22 cellular contexts compared by ENCODE assay signal in the genomic region with DNA sequence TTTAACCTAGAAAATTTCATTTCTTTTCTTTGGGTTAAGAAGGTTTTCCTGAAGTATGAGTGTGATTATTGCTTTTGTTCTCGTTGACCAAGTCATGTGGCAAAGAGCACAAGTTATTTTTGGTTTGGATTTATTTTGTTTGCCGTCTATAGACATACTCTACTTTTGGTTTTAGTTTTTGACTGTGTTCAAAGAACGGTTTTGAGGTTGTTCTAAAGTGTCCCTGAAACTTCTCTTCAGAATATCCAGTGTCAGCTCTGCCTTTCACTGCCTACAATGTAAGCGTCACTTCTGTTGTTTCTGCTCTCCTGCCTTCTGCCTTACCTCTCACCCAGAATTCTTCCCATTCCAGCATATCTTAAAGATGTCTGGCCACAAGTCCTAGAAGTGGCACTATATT.
DNase-seq lines count a peak whose midpoint lies in the region; ATAC-seq and TF ChIP-seq lines count a peak whose summit lies in the region.
"Had no signal": no experiment of that assay in that cellular context is flagged by ENCODE, and none has a peak within 500 bp of the region (broad histone marks: within the 10 kb centered on the region; RNA-seq: fewer than 3 reads in every experiment).

No MANE protein-coding gene starts in this region.

- peak overlapping the region; percentile 1; the same call in 1 of the 2 replicates for H3K4me3 ChIP-seq in MM.1S (ENCODE audit: low read length)
- H3K4me3 ChIP-seq in SU-DHL-6 (ENCODE audit: insufficient read depth, low read length, poor library complexity, severe bottlenecking), result no peak overlapping the region
- H3K4me3 ChIP-seq in trophoblast cell (ENCODE audit: low read depth, low read length), result no peak overlapping the region
- H3K4me3 ChIP-seq: BLaER1 had no signal

- H3K4me1 ChIP-seq in MM.1S (ENCODE audit: low read length) (0 out of 2 replicates have a peak, but pooled peaks cover 7% of the 10 kb centered on the region), trophoblast cell (ENCODE audit: control insufficient read depth in 1 of 2, insufficient read depth in 2 of 2, low read length in 2 of 2) (peaks cover 0 to 5% of the 10 kb centered on the region in 2 experiments)
- H3K4me1 ChIP-seq: BE2C, BLaER1 had no signal

- no peak overlapping the region for H2BK120ac ChIP-seq in trophoblast cell (ENCODE audit: insufficient read depth, low read length, poor library complexity)

- ATAC-seq in HG02759 (IDR thresholded peaks at IDR 0.05; ENCODE audit: unreplicated experiment), result no peak
- ATAC-seq in GM21526 (IDR thresholded peaks at IDR 0.05; ENCODE audit: low FRiP score, unreplicated experiment), result no peak

- peak overlapping the region; percentile 41; the same call in 1 of the 2 replicates for H3K27ac ChIP-seq in MM.1S (ENCODE audit: low read length)
- no peak overlapping the region for H3K27ac ChIP-seq in SU-DHL-6 (ENCODE audit: low read depth, low read length)
- H3K27ac ChIP-seq in trophoblast cell (ENCODE audit: low read depth, low read length), result peak overlapping the region; percentile 10
- H3K27ac ChIP-seq: BLaER1 had no signal

- no peak overlapping the region for H4K8ac ChIP-seq in trophoblast cell (ENCODE audit: low read depth, low read length)

- H3F3A ChIP-seq in MM.1S (ENCODE audit: insufficient read depth, low read length), result 0 out of 2 replicates have a peak, but pooled peaks cover 5% of the 10 kb centered on the region
- H3F3A ChIP-seq in SU-DHL-6 (ENCODE audit: insufficient read depth), result no peaks in the 10 kb centered on the region

- peaks cover 6% of the 10 kb centered on the region for H3K9me3 Mint-ChIP-seq in chondrocyte (ENCODE audit: low read depth)

- H3K4ac ChIP-seq in trophoblast cell (ENCODE audit: low read depth, low read length), result no peak overlapping the region

- H2AFZ ChIP-seq in MM.1S (ENCODE audit: low read length) (no peak overlapping the region), SU-DHL-6 (ENCODE audit: low read depth, low read length, severe bottlenecking) (peak overlapping the region; percentile 5), trophoblast cell (ENCODE audit: insufficient read depth, low read length, poor library complexity) (no peak overlapping the region)

- no peaks in the 10 kb centered on the region for H3K79me2 ChIP-seq in MM.1S (ENCODE audit: low read length)
- no peaks in the 10 kb centered on the region for H3K79me2 ChIP-seq in SU-DHL-6 (ENCODE audit: insufficient read depth, low read length)
- H3K79me2 ChIP-seq in trophoblast cell (ENCODE audit: control insufficient read depth, insufficient read depth, low read length, poor library complexity), result no peaks in the 10 kb centered on the region

- no peak overlapping the region for H3K4me3 Mint-ChIP-seq in chondrocyte (ENCODE audit: unreplicated experiment)
- H3K4me3 Mint-ChIP-seq: CD14-positive monocyte; CD4-positive, alpha-beta memory T cell; CD8-positive, alpha-beta memory T cell had no signal

- no peaks in the 10 kb centered on the region for H3K36me3 ChIP-seq in MM.1S (replicated peaks; ENCODE audit: insufficient read depth, low read length)
- H3K36me3 ChIP-seq in SU-DHL-6 (ENCODE audit: low read length), result no peaks in the 10 kb centered on the region
- no peaks in the 10 kb centered on the region for H3K36me3 ChIP-seq in trophoblast cell (ENCODE audit: control insufficient read depth in 1 of 2, insufficient read depth in 2 of 2, low read length in 2 of 2)
- H3K36me3 ChIP-seq: BE2C, BLaER1 had no signal

- H3K9me2 ChIP-seq in MM.1S (replicated peaks; ENCODE audit: insufficient read depth, low read length), result no peaks in the 10 kb centered on the region
- H3K9me2 ChIP-seq in SU-DHL-6 (replicated peaks; ENCODE audit: insufficient read depth, low read length), result no peaks in the 10 kb centered on the region

- H3K9me3 ChIP-seq in MM.1S (replicated peaks; ENCODE audit: insufficient read depth, low read length), result no peaks in the 10 kb centered on the region
- no peaks in the 10 kb centered on the region for H3K9me3 ChIP-seq in SU-DHL-6 (ENCODE audit: insufficient read depth, low read length)
- no peaks in the 10 kb centered on the region for H3K9me3 ChIP-seq in trophoblast cell (ENCODE audit: insufficient read depth, low read depth, low read length)
- H3K9me3 ChIP-seq: BE2C, BLaER1 had no signal

- no peak overlapping the region for H2BK5ac ChIP-seq in trophoblast cell (ENCODE audit: low read depth, low read length, poor library complexity)

- no peak overlapping the region for H3K18ac ChIP-seq in trophoblast cell (ENCODE audit: low read length)

- H3K9ac ChIP-seq in MM.1S (ENCODE audit: low read length) (no peak overlapping the region), SU-DHL-6 (ENCODE audit: low read length) (no peak overlapping the region), trophoblast cell (ENCODE audit: low read length) (no peak overlapping the region)
- H3K9ac ChIP-seq: BLaER1 had no signal

- no peak overlapping the region for H4K91ac ChIP-seq in trophoblast cell (ENCODE audit: low read depth, low read length)

- peak overlapping the region; percentile 28 for H3K4me2 ChIP-seq in MM.1S (ENCODE audit: low read depth, low read length)
- no peak overlapping the region for H3K4me2 ChIP-seq in SU-DHL-6 (ENCODE audit: low read depth, low read length, poor library complexity, severe bottlenecking)
- no peak overlapping the region for H3K4me2 ChIP-seq in trophoblast cell (ENCODE audit: low read length)
- H3K4me2 ChIP-seq: BLaER1 had no signal

- H2AK5ac ChIP-seq in trophoblast cell (ENCODE audit: low read length), result no peak overlapping the region

- H3K4me1 Mint-ChIP-seq in chondrocyte (ENCODE audit: low read depth), result no peaks in the 10 kb centered on the region
- H3K4me1 Mint-ChIP-seq: CD14-positive monocyte; CD4-positive, alpha-beta memory T cell; CD4-positive, CD25-positive, alpha-beta regulatory T cell; CD8-positive, alpha-beta memory T cell had no signal

- TF ChIP-seq CTCF in MM.1S (IDR thresholded peaks at IDR 0.05; ENCODE audit: low read length), result no peak
- TF ChIP-seq CTCF in SU-DHL-6 (IDR thresholded peaks at IDR 0.05; ENCODE audit: insufficient read depth, low read length, poor library complexity, severe bottlenecking), result no peak
- TF ChIP-seq CTCF in chondrocyte (IDR thresholded peaks at IDR 0.05), result no peak

- H3K27ac Mint-ChIP-seq in chondrocyte (ENCODE audit: unreplicated experiment), result no peak overlapping the region
- H3K27ac Mint-ChIP-seq: CD14-positive monocyte; CD4-positive, alpha-beta memory T cell; CD4-positive, CD25-positive, alpha-beta regulatory T cell; CD8-positive, alpha-beta memory T cell had no signal

- H4K20me1 ChIP-seq in MM.1S (ENCODE audit: insufficient read depth, low read length), result no peaks in the 10 kb centered on the region
- H4K20me1 ChIP-seq in SU-DHL-6 (ENCODE audit: low read depth, low read length), result no peaks in the 10 kb centered on the region
- H4K20me1 ChIP-seq: BLaER1 had no signal

- no peak overlapping the region for H4K12ac ChIP-seq in trophoblast cell (ENCODE audit: low read depth, low read length)

- H2BK12ac ChIP-seq in trophoblast cell (ENCODE audit: low read length), result no peak overlapping the region

- DNase-seq in MM.1S (peak; percentile 63), trophoblast cell (peak; percentile 10 to 47), chondrocyte (ENCODE audit: low spot score) (no peak), NAMALWA (ENCODE audit: low spot score) (no peak)
- DNase-seq: 8988T; ACHN; BE2C; C1 segment of cervical spinal cord; CD4-positive, alpha-beta memory T cell; CD4-positive, CD25-positive, alpha-beta regulatory T cell; CD8-positive, alpha-beta memory T cell; COR-L47; DMS 273 treated with DMSO at 0.1 percent for 48 hours; DMS153; DMS53; DMS79; GF-D8 had no signal

- peaks cover 1% of the 10 kb centered on the region for H3K79me1 ChIP-seq in trophoblast cell (ENCODE audit: low read length)

- H3K14ac ChIP-seq in trophoblast cell (ENCODE audit: low read length), result no peak overlapping the region

- H3K27me3 ChIP-seq in MM.1S (replicated peaks; ENCODE audit: insufficient read depth, low read length), result no peaks in the 10 kb centered on the region
- H3K27me3 ChIP-seq in SU-DHL-6 (ENCODE audit: low read length), result no peaks in the 10 kb centered on the region
- no peaks in the 10 kb centered on the region for H3K27me3 ChIP-seq in trophoblast cell (ENCODE audit: insufficient read depth, low read length)
- H3K27me3 ChIP-seq: BE2C, BLaER1 had no signal

- no CpG with 5 or more reads among the region's 4 CpGs for WGBS in trophoblast cell (ENCODE audit: extremely low coverage, insufficient coverage, insufficient read length)

- H3K36me3 Mint-ChIP-seq in chondrocyte (ENCODE audit: low read depth), result no peaks in the 10 kb centered on the region
- H3K36me3 Mint-ChIP-seq: CD14-positive monocyte; CD4-positive, alpha-beta memory T cell; CD4-positive, CD25-positive, alpha-beta regulatory T cell; CD8-positive, alpha-beta memory T cell had no signal

- no peak overlapping the region for H3K23ac ChIP-seq in trophoblast cell (ENCODE audit: low read length)

- no peaks in the 10 kb centered on the region for H3K27me3 Mint-ChIP-seq in chondrocyte (ENCODE audit: low read depth)
- H3K27me3 Mint-ChIP-seq: CD4-positive, alpha-beta memory T cell; CD4-positive, CD25-positive, alpha-beta regulatory T cell; CD8-positive, alpha-beta memory T cell had no signal

Comparison
In these comparisons a context has a peak if more than half of its experiments do, and no peak if none do; other contexts are left out.
1. DNase-seq: peak in MM.1S (single experiment) and trophoblast cell (2 of 2); none in chondrocyte (single experiment) and NAMALWA (single experiment).